In the genomic region with DNA sequence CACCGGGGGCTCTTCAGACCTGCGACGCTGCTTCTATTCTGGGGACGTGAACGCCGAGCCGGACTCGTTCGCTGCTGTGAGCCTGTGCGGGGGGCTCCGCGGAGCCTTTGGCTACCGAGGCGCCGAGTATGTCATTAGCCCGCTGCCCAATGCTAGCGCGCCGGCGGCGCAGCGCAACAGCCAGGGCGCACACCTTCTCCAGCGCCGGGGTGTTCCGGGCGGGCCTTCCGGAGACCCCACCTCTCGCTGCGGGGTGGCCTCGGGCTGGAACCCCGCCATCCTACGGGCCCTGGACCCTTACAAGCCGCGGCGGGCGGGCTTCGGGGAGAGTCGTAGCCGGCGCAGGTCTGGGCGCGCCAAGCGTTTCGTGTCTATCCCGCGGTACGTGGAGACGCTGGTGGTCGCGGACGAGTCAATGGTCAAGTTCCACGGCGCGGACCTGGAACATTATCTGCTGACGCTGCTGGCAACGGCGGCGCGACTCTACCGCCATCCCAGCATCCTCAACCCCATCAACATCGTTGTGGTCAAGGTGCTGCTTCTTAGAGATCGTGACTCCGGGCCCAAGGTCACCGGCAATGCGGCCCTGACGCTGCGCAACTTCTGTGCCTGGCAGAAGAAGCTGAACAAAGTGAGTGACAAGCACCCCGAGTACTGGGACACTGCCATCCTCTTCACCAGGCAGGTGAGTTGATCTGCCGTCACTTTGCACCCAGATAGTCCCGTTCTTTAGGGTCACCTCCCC, we compare ENCODE assay signal across 9 cellular contexts. TPM values are rescaled to one million over a fixed set of nuclear protein-coding genes. Genes with fewer than 3 reads are reported as not detected.
A peak's percentile ranks its signal among the peaks of the same experiment; 100 is the strongest.
DNase-seq lines count a peak whose midpoint lies in the region; ATAC-seq, FAIRE-seq and TF ChIP-seq lines count a peak whose summit lies in the region.
"Had no signal": no experiment of that assay in that cellular context is flagged by ENCODE, and none has a peak within 500 bp of the region (broad histone marks: within the 10 kb centered on the region; RNA-seq: fewer than 3 reads in every experiment).

No MANE protein-coding gene starts in this region.

- no peaks in the 10 kb centered on the region for H3K9me3 Mint-ChIP-seq in HFFc6
- H3K9me3 Mint-ChIP-seq in activated naive CD8-positive, alpha-beta T cell treated with anti-CD3 and anti-CD28 coated beads, Interleukin-2, amount 50 U/mL, for 24 hours: no peaks in the 10 kb centered on the region

- WGBS in small intestine, 3 donors: 2 to 4% (median 3%) methylated on average over 65 to 71 of the region's 71 CpGs

- FAIRE-seq in small intestine (lab: Jason Lieb, UNC): no peak
- FAIRE-seq: RCC 7860 had no signal

- H3K4me1 Mint-ChIP-seq in HFFc6 (ENCODE audit: low read depth): peaks cover 32% of the 10 kb centered on the region
- H3K4me1 Mint-ChIP-seq in activated naive CD8-positive, alpha-beta T cell treated with anti-CD3 and anti-CD28 coated beads, Interleukin-2, amount 50 U/mL, for 24 hours: peaks cover 7% of the 10 kb centered on the region

- H3K27ac Mint-ChIP-seq in HFFc6: no peak overlapping the region
- no peak overlapping the region for H3K27ac Mint-ChIP-seq in activated naive CD8-positive, alpha-beta T cell treated with anti-CD3 and anti-CD28 coated beads, Interleukin-2, amount 50 U/mL, for 24 hours

- H3K36me3 Mint-ChIP-seq in HFFc6 (ENCODE audit: low read depth): no peaks in the 10 kb centered on the region
- H3K36me3 Mint-ChIP-seq in activated naive CD8-positive, alpha-beta T cell treated with anti-CD3 and anti-CD28 coated beads, Interleukin-2, amount 50 U/mL, for 24 hours (ENCODE audit: low read depth): no peaks in the 10 kb centered on the region

- DNase-seq in HFFc6 (no peak), small intestine (no peak), NCI-H1092 (lab: John Stamatoyannopoulos, UW) (no peak), DMS53 (lab: John Stamatoyannopoulos, UW) (no peak), erythroblast (lab: John Stamatoyannopoulos, UW) (no peak)
- no peak for DNase-seq in activated naive CD8-positive, alpha-beta T cell treated with anti-CD3 and anti-CD28 coated beads, Interleukin-2, amount 50 U/mL, for 24 hours
- DNase-seq in stimulated activated naive CD4-positive, alpha-beta T cell (lab: John Stamatoyannopoulos, UW): no peak

- peaks cover 6% of the 10 kb centered on the region for H3K27me3 Mint-ChIP-seq in HFFc6 (ENCODE audit: insufficient read depth)
- peaks cover 44% of the 10 kb centered on the region for H3K27me3 Mint-ChIP-seq in activated naive CD8-positive, alpha-beta T cell treated with anti-CD3 and anti-CD28 coated beads, Interleukin-2, amount 50 U/mL, for 24 hours

- no peak for TF ChIP-seq CTCF in HFFc6 (IDR thresholded peaks at IDR 0.05)

- no peak for ATAC-seq in activated naive CD8-positive, alpha-beta T cell treated with anti-CD3 and anti-CD28 coated beads, Interleukin-2, amount 50 U/mL, for 24 hours

- H3K4me3 Mint-ChIP-seq in HFFc6: peak overlapping the region; percentile 85
- peak overlapping the region; percentile 11 for H3K4me3 Mint-ChIP-seq in activated naive CD8-positive, alpha-beta T cell treated with anti-CD3 and anti-CD28 coated beads, Interleukin-2, amount 50 U/mL, for 24 hours

- H3K9me3 ChIP-seq in iPS-18a (ENCODE audit: control insufficient read depth, low read depth, low read length): no peaks in the 10 kb centered on the region
- no peaks in the 10 kb centered on the region for H3K9me3 ChIP-seq in small intestine (ENCODE audit: control insufficient read depth, low read depth)

- H3K27ac ChIP-seq in iPS-18a (ENCODE audit: low read length) (no peak overlapping the region), small intestine (ENCODE audit: low read depth in 1 of 2, low read length in 1 of 2) (peak overlapping the region in 1 of 2 donors; percentile 70)

- H3K4me3 ChIP-seq in iPS-18a (ENCODE audit: low read length) (peak overlapping the region; percentile 67), small intestine (ENCODE audit: low read depth in 1 of 2, low read length in 2 of 2) (peak overlapping the region; percentile 34 to 47)

- no peak for TF ChIP-seq POLR2A in erythroblast (IDR thresholded peaks at IDR 0.05; ENCODE audit: low read length)

- peaks cover 73% of the 10 kb centered on the region for H3K27me3 ChIP-seq in iPS-18a (ENCODE audit: control insufficient read depth, insufficient read depth, low read length)
- no peaks in the 10 kb centered on the region for H3K27me3 ChIP-seq in small intestine (ENCODE audit: control insufficient read depth in 2 of 2, insufficient read depth in 2 of 2, low read length in 2 of 2)

- H3K36me3 ChIP-seq in iPS-18a (ENCODE audit: control insufficient read depth, low read depth, low read length) (no peaks in the 10 kb centered on the region), small intestine (ENCODE audit: control insufficient read depth in 2 of 2, insufficient read depth in 2 of 2, low read length in 2 of 2) (no peaks in the 10 kb centered on the region)

- no peak overlapping the region for H3K9ac ChIP-seq in iPS-18a (ENCODE audit: low read length)

- H3K4me1 ChIP-seq in iPS-18a (ENCODE audit: control insufficient read depth, low read depth, low read length): no peaks in the 10 kb centered on the region
- H3K4me1 ChIP-seq in small intestine (ENCODE audit: control insufficient read depth in 2 of 2, insufficient read depth in 1 of 2, low read depth in 1 of 2, low read length in 1 of 2): peaks cover 0 to 2% of the 10 kb centered on the region in 2 donors

RNA-seq across cellular contexts. Expression of a gene that starts 1.0 kb away (rescaled TPM):
- 1 to 10 TPM in 2 of 6 experiments, under 1 TPM in 4; 0.21 to 1.1 (median 0.94) TPM for total RNA-seq in HFFc6 (2021; fragmentation: NEBNext Ultra II Directional; extraction: Animal tissue kit (Norgen Biotek cat#: 25700))
- 1 to 10 TPM in 1 of 3 donors, under 1 TPM in 1, not detected in 1; 0.27 to 7.2 TPM for polyA plus RNA-seq in small intestine

RNA-seq across cellular contexts. Expression of a gene that starts 21.0 kb away (rescaled TPM):
- total RNA-seq in HFFc6 (2021; fragmentation: NEBNext Ultra II Directional; extraction: Animal tissue kit (Norgen Biotek cat#: 25700)): not detected
- 1 to 10 TPM in 1 of 3 donors, not detected in 2; 1.9 TPM for polyA plus RNA-seq in small intestine
